In genomic region chr18:37684590-37684989, GRCh38 we compare ENCODE assay signal across 1 cellular context.
TF ChIP-seq lines count a peak whose summit lies in the region.

No MANE protein-coding gene starts in this region.

TF ChIP-seq in HepG2, 621 proteins besides CTCF, POLR2A, EP300 and RAD21 (continued from another document):
- TF ChIP-seq AHDC1 (CRISPR knock-in tag; IDR thresholded peaks at IDR 0.05; ENCODE audit: borderline replicate concordance) (no peak), SRSF1 (optimal IDR thresholded peaks at IDR 0.05; ENCODE audit: low read depth, low read length) (no peak), ZSCAN5A (CRISPR knock-in tag; IDR thresholded peaks at IDR 0.05; ENCODE audit: borderline replicate concordance) (no peak), SNAPC4 (CRISPR knock-in tag; IDR thresholded peaks at IDR 0.05) (no peak), RARG (CRISPR knock-in tag; IDR thresholded peaks at IDR 0.05; ENCODE audit: low read depth) (no peak)
